ENCODE assay signal across 11 cellular contexts in genomic region chr19:10747674-10748073, GRCh38. TPM values are rescaled to one million over a fixed set of nuclear protein-coding genes. Genes with fewer than 3 reads are reported as not detected.
A peak's percentile ranks its signal among the peaks of the same experiment; 100 is the strongest.
DNase-seq lines count a peak whose midpoint lies in the region; ATAC-seq, FAIRE-seq and TF ChIP-seq lines count a peak whose summit lies in the region.
"Had no signal": no experiment of that assay in that cellular context is flagged by ENCODE, and none has a peak within 500 bp of the region (broad histone marks: within the 10 kb centered on the region; RNA-seq: fewer than 3 reads in every experiment).

No MANE protein-coding gene starts in this region.

- H3K9me3 Mint-ChIP-seq in activated CD4-positive, alpha-beta T cell treated with anti-CD3 and anti-CD28 coated beads, Interleukin-2, amount 10 ng/mL, durations not matched to agents 7 days and 5 days, result no peaks in the 10 kb centered on the region

- H3K36me3 ChIP-seq in small intestine (ENCODE audit: control insufficient read depth in 2 of 2, insufficient read depth in 2 of 2, low read length in 2 of 2), result no peaks in the 10 kb centered on the region

- H3K27me3 Mint-ChIP-seq in activated CD4-positive, alpha-beta T cell treated with anti-CD3 and anti-CD28 coated beads, Interleukin-2, amount 10 ng/mL, durations not matched to agents 7 days and 5 days, result no peaks in the 10 kb centered on the region
- H3K27me3 Mint-ChIP-seq in T-helper 17 cell, result no peaks in the 10 kb centered on the region

- H3K4me3 Mint-ChIP-seq in activated CD4-positive, alpha-beta T cell treated with anti-CD3 and anti-CD28 coated beads, Interleukin-2, amount 10 ng/mL, durations not matched to agents 7 days and 5 days, result peak overlapping the region; percentile 12
- H3K4me3 Mint-ChIP-seq in T-helper 17 cell, result peak overlapping the region; percentile 25

- H3K4me1 ChIP-seq in foreskin keratinocyte, result peaks cover 10% of the 10 kb centered on the region
- peaks cover 0 to 30% of the 10 kb centered on the region in 2 donors for H3K4me1 ChIP-seq in small intestine (ENCODE audit: control insufficient read depth in 2 of 2, insufficient read depth in 1 of 2, low read depth in 1 of 2, low read length in 1 of 2)

- H3K9me3 ChIP-seq in T-helper 17 cell (ENCODE audit: control insufficient read depth, low read length, poor library complexity, severe bottlenecking) (no peaks in the 10 kb centered on the region), small intestine (ENCODE audit: control insufficient read depth, low read depth) (no peaks in the 10 kb centered on the region)

- H3K4me3 ChIP-seq in small intestine (ENCODE audit: low read depth in 1 of 2, low read length in 2 of 2), result no peak overlapping the region

- TF ChIP-seq CTCF in foreskin keratinocyte (conservative IDR thresholded peaks at IDR 0.05), result no peak
- no peak for TF ChIP-seq CTCF in GM20000 (IDR thresholded peaks at IDR 0.05; ENCODE audit: extremely low read depth, missing control alignments)

- 22 to 68% (median 60%) methylated on average over 7 to 8 of the region's 8 CpGs for WGBS in small intestine, 3 donors

- POLR2A ChIA-PET in activated CD4-positive, alpha-beta T cell treated with anti-CD3 and anti-CD28 coated beads, Interleukin-2, amount 10 ng/mL, durations not matched to agents 7 days and 5 days (lab: Charles Lee), result no interaction called here

- ATAC-seq in T-helper 17 cell, result no peak
- ATAC-seq in foreskin keratinocyte, result peak; percentile 4

- no peak for FAIRE-seq in small intestine (lab: Jason Lieb, UNC)

- H3K4me1 Mint-ChIP-seq in activated CD4-positive, alpha-beta T cell treated with anti-CD3 and anti-CD28 coated beads, Interleukin-2, amount 10 ng/mL, durations not matched to agents 7 days and 5 days, result peaks cover 64% of the 10 kb centered on the region
- H3K4me1 Mint-ChIP-seq in T-helper 17 cell, result peaks cover 43% of the 10 kb centered on the region

- no peak for DNase-seq in activated CD4-positive, alpha-beta T cell treated with anti-CD3 and anti-CD28 coated beads, Interleukin-2, amount 10 ng/mL, durations not matched to agents 7 days and 5 days
- no peak for DNase-seq in activated CD4-positive, alpha-beta T cell treated with anti-CD3 and anti-CD28 coated beads, Interleukin-2, amount 50 U/mL, for 4 hours
- no peak for DNase-seq in T-helper 17 cell
- no peak for DNase-seq in foreskin keratinocyte
- DNase-seq in small intestine, result peak; percentile 74
- DNase-seq in GM03348 (ENCODE audit: low spot score), result no peak
- DNase-seq in GM20000 (ENCODE audit: low spot score), result no peak
- no peak for DNase-seq in germinal center (ENCODE audit: low spot score)
- DNase-seq: ACHN, activated T-cell treated with anti-CD3 and anti-CD28 coated beads for 4 hours, cortex of kidney had no signal

- peaks cover 2% of the 10 kb centered on the region for H3K36me3 Mint-ChIP-seq in activated CD4-positive, alpha-beta T cell treated with anti-CD3 and anti-CD28 coated beads, Interleukin-2, amount 10 ng/mL, durations not matched to agents 7 days and 5 days (ENCODE audit: low read depth)
- no peaks in the 10 kb centered on the region for H3K36me3 Mint-ChIP-seq in T-helper 17 cell (ENCODE audit: low read depth)

- peak overlapping the region; percentile 81 for H3K27ac Mint-ChIP-seq in activated CD4-positive, alpha-beta T cell treated with anti-CD3 and anti-CD28 coated beads, Interleukin-2, amount 10 ng/mL, durations not matched to agents 7 days and 5 days
- H3K27ac Mint-ChIP-seq in T-helper 17 cell, result peak overlapping the region; percentile 83

- CTCF ChIA-PET in activated CD4-positive, alpha-beta T cell treated with anti-CD3 and anti-CD28 coated beads, Interleukin-2, amount 10 ng/mL, durations not matched to agents 7 days and 5 days (lab: Charles Lee), result no interaction called here

- H3K27ac ChIP-seq in foreskin keratinocyte (no peak overlapping the region), small intestine (ENCODE audit: low read depth in 1 of 2, low read length in 1 of 2) (peak overlapping the region; percentile 93 to 98)

- no peaks in the 10 kb centered on the region for H3K27me3 ChIP-seq in foreskin keratinocyte
- no peaks in the 10 kb centered on the region for H3K27me3 ChIP-seq in small intestine (ENCODE audit: control insufficient read depth in 2 of 2, insufficient read depth in 2 of 2, low read length in 2 of 2)

RNA-seq across cellular contexts. Expression of gene DNM2, which starts 29.8 kb away (rescaled TPM):
- total RNA-seq in activated CD4-positive, alpha-beta T cell treated with anti-CD3 and anti-CD28 coated beads, Interleukin-2, amount 10 ng/mL, durations not matched to agents 7 days and 5 days, result 100 to 1,000 TPM; 268 to 270 TPM
- total RNA-seq in T-helper 17 cell (100 to 1,000 TPM; 267 to 273 TPM), foreskin keratinocyte (96.1 and 96.7 TPM in 2 replicates)
- polyA plus RNA-seq in foreskin keratinocyte (66.5 and 68.6 TPM in 2 replicates), small intestine (100 to 1,000 TPM; 146 to 248 (median 186) TPM)

RNA-seq across cellular contexts. Expression of gene QTRT1, which starts 46.4 kb away (rescaled TPM):
- total RNA-seq in activated CD4-positive, alpha-beta T cell treated with anti-CD3 and anti-CD28 coated beads, Interleukin-2, amount 10 ng/mL, durations not matched to agents 7 days and 5 days, result 10 to 100 TPM; 39.9 to 43.8 TPM
- total RNA-seq in T-helper 17 cell (10 to 100 TPM; 49.4 to 56.9 TPM), foreskin keratinocyte (30.4 and 35.8 TPM in 2 replicates)
- polyA plus RNA-seq in foreskin keratinocyte (46.4 and 49.4 TPM in 2 replicates), small intestine (100 to 1,000 TPM in 1 of 3 donors, 10 to 100 TPM in 2; 45.9 to 107 (median 82.1) TPM)
